In the genomic region with DNA sequence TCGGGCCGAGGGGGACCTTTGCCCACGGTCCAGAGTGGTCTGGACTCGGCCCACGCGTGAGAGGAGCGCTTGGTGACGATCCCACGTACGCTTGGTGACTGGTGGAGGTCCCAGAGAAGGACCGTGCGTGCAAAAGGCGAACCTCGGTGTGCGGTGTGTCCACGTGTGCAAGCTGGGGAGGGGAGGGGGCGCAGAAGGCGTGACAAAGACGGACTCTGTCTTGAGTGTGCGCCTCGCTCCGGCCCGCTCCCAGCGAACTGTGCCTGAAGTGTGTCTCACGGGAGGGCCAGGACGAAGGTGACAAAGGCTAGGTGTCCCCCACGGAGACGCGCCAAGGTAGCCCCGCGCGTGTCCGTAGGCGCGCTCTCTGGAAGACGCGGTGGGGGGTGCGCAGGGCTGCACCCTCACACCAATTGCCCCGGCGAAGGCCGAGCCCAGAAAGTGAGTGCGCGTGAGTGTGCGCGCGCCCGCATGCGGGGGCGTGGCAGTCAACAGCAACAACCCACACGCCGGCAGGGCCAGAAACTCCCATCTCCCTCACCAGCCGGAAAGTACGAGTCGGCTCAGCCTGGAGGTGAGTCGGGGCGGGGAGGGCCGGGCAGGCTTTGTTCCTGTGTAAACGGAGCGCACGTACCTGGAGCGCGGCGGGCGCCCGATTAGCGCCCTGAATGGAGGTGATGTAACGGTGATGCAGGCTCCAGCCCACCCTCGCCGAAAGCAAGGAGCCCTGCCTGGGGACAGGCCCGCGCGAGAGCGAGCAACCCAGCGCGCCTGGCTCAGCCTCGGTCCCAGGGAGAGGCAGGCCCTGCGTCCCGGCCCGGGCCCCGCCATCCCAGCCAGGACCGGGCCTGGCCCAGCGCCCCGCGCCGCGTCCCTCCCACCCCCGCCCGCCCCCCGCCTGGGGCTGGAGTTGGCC, we compare ENCODE assay signal across 8 cellular contexts. TPM values are rescaled to one million over a fixed set of nuclear protein-coding genes. Genes with fewer than 3 reads are reported as not detected.
DNase-seq lines count a peak whose midpoint lies in the region; ATAC-seq, FAIRE-seq and TF ChIP-seq lines count a peak whose summit lies in the region.

A gene with protein sequence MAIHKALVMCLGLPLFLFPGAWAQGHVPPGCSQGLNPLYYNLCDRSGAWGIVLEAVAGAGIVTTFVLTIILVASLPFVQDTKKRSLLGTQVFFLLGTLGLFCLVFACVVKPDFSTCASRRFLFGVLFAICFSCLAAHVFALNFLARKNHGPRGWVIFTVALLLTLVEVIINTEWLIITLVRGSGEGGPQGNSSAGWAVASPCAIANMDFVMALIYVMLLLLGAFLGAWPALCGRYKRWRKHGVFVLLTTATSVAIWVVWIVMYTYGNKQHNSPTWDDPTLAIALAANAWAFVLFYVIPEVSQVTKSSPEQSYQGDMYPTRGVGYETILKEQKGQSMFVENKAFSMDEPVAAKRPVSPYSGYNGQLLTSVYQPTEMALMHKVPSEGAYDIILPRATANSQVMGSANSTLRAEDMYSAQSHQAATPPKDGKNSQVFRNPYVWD (plus strand): TSS at position 521 of the 916 bp plus-strand sequence. CDS start 7,689 bp downstream, outside the sequence.

- peak within 1 kb of the TSS; percentile 95 to 99 for H3K27ac ChIP-seq in A549
- H3K27ac ChIP-seq in uterus: peak within 1 kb of the TSS; percentile 83 to 94

- H3K9me3 ChIP-seq in A549 (peaks cover 3% of the 10 kb centered on the region; the same call in 1 of the 3 replicates), uterus (no peaks in the 10 kb centered on the region)

- H3K27me3 ChIP-seq in uterus: no peaks in the 10 kb centered on the region

- peak within 1 kb of the TSS; percentile 79 for H3K4me3 Mint-ChIP-seq in osteocyte (ENCODE audit: unreplicated experiment)

- H3K4me1 ChIP-seq in A549 (peaks cover 37% of the 10 kb centered on the region), uterus (no peaks in the 10 kb centered on the region)

- peak; percentile 88 to 96 for DNase-seq in A549 (ENCODE audit: low read depth in 1 of 2, low spot score in 1 of 2)
- DNase-seq in NCI-H510A (lab: John Stamatoyannopoulos, UW): peak; percentile 86
- DNase-seq in activated gamma-delta T cell treated with anti-CD3 and anti-CD28 coated beads, Interleukin-2, amount 50 U/mL, for 16 hours (ENCODE audit: low read depth): peak; percentile 24
- DNase-seq in Right ventricle myocardium inferior (ENCODE audit: missing footprints): peak; percentile 80
- DNase-seq in osteocyte (ENCODE audit: extremely low spot score, unreplicated experiment): no peak
- peak; percentile 79 to 81 for DNase-seq in uterus

- 1% methylated on average over 46 of the region's 89 CpGs for WGBS in A549 (ENCODE audit: missing lambda C conversion rate)

- FAIRE-seq in A549 (lab: Jason Lieb, UNC): no peak

- TF ChIP-seq POLR2A in A549 (IDR thresholded peaks at IDR 0.05; ENCODE audit: low read length): peak; percentile 49
- peak in 1 of 2 donors; percentile 75 for TF ChIP-seq POLR2A in uterus (IDR thresholded peaks at IDR 0.05)

- POLR2A ChIA-PET in A549 (lab: Yijun Ruan, JAX): interaction anchor here (0.5 to 2.1 kb wide), 4 partner anchors 12 to 52 kb away, joined by 3 to 16 read pairs (median 11); no protein-coding TSS in a partner anchor

- CTCF ChIA-PET in A549 (lab: Yijun Ruan, JAX): interaction anchor here (1.1 to 3.8 kb wide), 6 partner anchors 12 to 64 kb away, joined by 3 to 34 read pairs (median 4); no protein-coding TSS in a partner anchor

- peak within 1 kb of the TSS; percentile 89 for H3K27ac Mint-ChIP-seq in osteocyte (ENCODE audit: unreplicated experiment)

- intact Hi-C loops in Right ventricle myocardium inferior (cut with DNase I) (loop anchor here (2.0 to 5.0 kb wide), 2 partner anchors 21 to 220 kb away; a partner anchor contains a TSS), uterus (cut with DNase I; ENCODE audit: low total_unique reads) (no loop called here)

- no peaks in the 10 kb centered on the region for H3K36me3 Mint-ChIP-seq in osteocyte (ENCODE audit: unreplicated experiment)

- TF ChIP-seq RAD21 in A549 (conservative IDR thresholded peaks at IDR 0.05 in 1 of 2, IDR thresholded peaks at IDR 0.05 in 1 of 2): no peak

- H3K4me3 ChIP-seq in A549: peak within 1 kb of the TSS; percentile 78
- peak within 1 kb of the TSS; percentile 41 to 62 for H3K4me3 ChIP-seq in uterus

- ATAC-seq in A549 (peak; percentile 54 to 71), GM21619 (IDR thresholded peaks at IDR 0.05; ENCODE audit: unreplicated experiment) (peak; percentile 29), Right ventricle myocardium inferior (peak; percentile 59), HG02981 (IDR thresholded peaks at IDR 0.05; ENCODE audit: unreplicated experiment) (no peak)

- no peaks in the 10 kb centered on the region for H3K36me3 ChIP-seq in uterus

- no peaks in the 10 kb centered on the region for H3K9me3 Mint-ChIP-seq in osteocyte (ENCODE audit: unreplicated experiment)

- no peak for TF ChIP-seq CTCF in A549 (IDR thresholded peaks at IDR 0.05)
- TF ChIP-seq CTCF in osteocyte (IDR thresholded peaks at IDR 0.05): no peak
- TF ChIP-seq CTCF in uterus (IDR thresholded peaks at IDR 0.05): no peak

- no peak for TF ChIP-seq EP300 in A549 (IDR thresholded peaks at IDR 0.05)

- peak within 1 kb of the TSS; percentile 91 for H3K4me2 ChIP-seq in A549

- H3K27me3 Mint-ChIP-seq in osteocyte (ENCODE audit: unreplicated experiment): no peaks in the 10 kb centered on the region

- H3K4me1 Mint-ChIP-seq in osteocyte (ENCODE audit: unreplicated experiment): peaks cover 48% of the 10 kb centered on the region

TF ChIP-seq in A549, 52 proteins besides CTCF, POLR2A, EP300 and RAD21 (continues in another document):
- TF ChIP-seq ZC3H11A (IDR thresholded peaks at IDR 0.05) (no peak), RNF2 (IDR thresholded peaks at IDR 0.05; ENCODE audit: borderline replicate concordance, low read depth) (no peak), RFX5 (IDR thresholded peaks at IDR 0.05) (no peak), MAFK (IDR thresholded peaks at IDR 0.05; ENCODE audit: partially characterized antibody) (no peak), ZSCAN20 (CRISPR knock-in tag; IDR thresholded peaks at IDR 0.05) (no peak), NR3C1 (IDR thresholded peaks at IDR 0.05) (no peak), JUN (IDR thresholded peaks at IDR 0.05) (peak in 1 of 2 experiments; percentile 57; a peak in 1 of 5 replicates), FOSB (CRISPR knock-in tag; IDR thresholded peaks at IDR 0.05) (0 out of 2 replicates have a peak, but pooled peaks have one; percentile 22), HOXA7 (CRISPR knock-in tag; IDR thresholded peaks at IDR 0.05) (no peak), FOXS1 (CRISPR knock-in tag; IDR thresholded peaks at IDR 0.05) (no peak), CHD2 (IDR thresholded peaks at IDR 0.05; ENCODE audit: low read length, partially characterized antibody) (no peak), ZFP36 (IDR thresholded peaks at IDR 0.05; ENCODE audit: borderline replicate concordance, partially characterized antibody) (no peak), JUNB (IDR thresholded peaks at IDR 0.05) (no peak)
- TF ChIP-seq, protein P1, sequence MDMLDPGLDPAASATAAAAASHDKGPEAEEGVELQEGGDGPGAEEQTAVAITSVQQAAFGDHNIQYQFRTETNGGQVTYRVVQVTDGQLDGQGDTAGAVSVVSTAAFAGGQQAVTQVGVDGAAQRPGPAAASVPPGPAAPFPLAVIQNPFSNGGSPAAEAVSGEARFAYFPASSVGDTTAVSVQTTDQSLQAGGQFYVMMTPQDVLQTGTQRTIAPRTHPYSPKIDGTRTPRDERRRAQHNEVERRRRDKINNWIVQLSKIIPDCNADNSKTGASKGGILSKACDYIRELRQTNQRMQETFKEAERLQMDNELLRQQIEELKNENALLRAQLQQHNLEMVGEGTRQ (IDR thresholded peaks at IDR 0.05): 0 out of 2 replicates have a peak, but pooled peaks have one; percentile 22
- TF ChIP-seq, protein P2, sequence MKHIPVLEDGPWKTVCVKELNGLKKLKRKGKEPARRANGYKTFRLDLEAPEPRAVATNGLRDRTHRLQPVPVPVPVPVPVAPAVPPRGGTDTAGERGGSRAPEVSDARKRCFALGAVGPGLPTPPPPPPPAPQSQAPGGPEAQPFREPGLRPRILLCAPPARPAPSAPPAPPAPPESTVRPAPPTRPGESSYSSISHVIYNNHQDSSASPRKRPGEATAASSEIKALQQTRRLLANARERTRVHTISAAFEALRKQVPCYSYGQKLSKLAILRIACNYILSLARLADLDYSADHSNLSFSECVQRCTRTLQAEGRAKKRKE (CRISPR knock-in tag; IDR thresholded peaks at IDR 0.05; ENCODE audit: low read depth): 0 out of 2 replicates have a peak, but pooled peaks have one; percentile 4
- TF ChIP-seq, protein P3, sequence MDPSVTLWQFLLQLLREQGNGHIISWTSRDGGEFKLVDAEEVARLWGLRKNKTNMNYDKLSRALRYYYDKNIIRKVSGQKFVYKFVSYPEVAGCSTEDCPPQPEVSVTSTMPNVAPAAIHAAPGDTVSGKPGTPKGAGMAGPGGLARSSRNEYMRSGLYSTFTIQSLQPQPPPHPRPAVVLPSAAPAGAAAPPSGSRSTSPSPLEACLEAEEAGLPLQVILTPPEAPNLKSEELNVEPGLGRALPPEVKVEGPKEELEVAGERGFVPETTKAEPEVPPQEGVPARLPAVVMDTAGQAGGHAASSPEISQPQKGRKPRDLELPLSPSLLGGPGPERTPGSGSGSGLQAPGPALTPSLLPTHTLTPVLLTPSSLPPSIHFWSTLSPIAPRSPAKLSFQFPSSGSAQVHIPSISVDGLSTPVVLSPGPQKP (IDR thresholded peaks at IDR 0.05; ENCODE audit: low read depth, low read length): no peak
- TF ChIP-seq, protein P4, sequence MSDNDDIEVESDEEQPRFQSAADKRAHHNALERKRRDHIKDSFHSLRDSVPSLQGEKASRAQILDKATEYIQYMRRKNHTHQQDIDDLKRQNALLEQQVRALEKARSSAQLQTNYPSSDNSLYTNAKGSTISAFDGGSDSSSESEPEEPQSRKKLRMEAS (IDR thresholded peaks at IDR 0.05): peak; percentile 94
- TF ChIP-seq, protein P5, sequence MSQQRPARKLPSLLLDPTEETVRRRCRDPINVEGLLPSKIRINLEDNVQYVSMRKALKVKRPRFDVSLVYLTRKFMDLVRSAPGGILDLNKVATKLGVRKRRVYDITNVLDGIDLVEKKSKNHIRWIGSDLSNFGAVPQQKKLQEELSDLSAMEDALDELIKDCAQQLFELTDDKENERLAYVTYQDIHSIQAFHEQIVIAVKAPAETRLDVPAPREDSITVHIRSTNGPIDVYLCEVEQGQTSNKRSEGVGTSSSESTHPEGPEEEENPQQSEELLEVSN (IDR thresholded peaks at IDR 0.05; ENCODE audit: borderline replicate concordance, low read depth): peak; percentile 27; the same call in 1 of the 2 replicates

RNA-seq across cellular contexts. Expression of the gene that starts here (rescaled TPM):
- polyA plus RNA-seq in A549 (2011; rRNA removed) (36.5 and 44.2 TPM in 2 replicates), A549 (2017; fragmentation: RNase III; extraction: RNeasy Plus Mini Kit Qiagen cat#74134 plus additional on column Dnase treatment) (42.4 to 49.2 TPM (median 44.0 TPM) in 3 replicates)
- 49.3 and 76.1 TPM in 2 replicates for polyA plus RNA-seq in A549 (2012; cell fraction: cytosol; rRNA removed)
- polyA plus RNA-seq in A549 (2012; cell fraction: nucleus; rRNA removed): 79.6 and 118 TPM in 2 replicates
- 47.8 and 50.9 TPM in 2 replicates for polyA minus RNA-seq in A549 (2011; rRNA and poly(A)+ RNA removed)
- total RNA-seq in Right ventricle myocardium inferior (37.2 TPM), osteocyte (44.4 and 56.4 TPM in 2 replicates), uterus (10 to 100 TPM in 3 of 4 donors, 1 to 10 TPM in 1; 2.8 to 56.8 (median 27.6) TPM)
